In the genomic region with DNA sequence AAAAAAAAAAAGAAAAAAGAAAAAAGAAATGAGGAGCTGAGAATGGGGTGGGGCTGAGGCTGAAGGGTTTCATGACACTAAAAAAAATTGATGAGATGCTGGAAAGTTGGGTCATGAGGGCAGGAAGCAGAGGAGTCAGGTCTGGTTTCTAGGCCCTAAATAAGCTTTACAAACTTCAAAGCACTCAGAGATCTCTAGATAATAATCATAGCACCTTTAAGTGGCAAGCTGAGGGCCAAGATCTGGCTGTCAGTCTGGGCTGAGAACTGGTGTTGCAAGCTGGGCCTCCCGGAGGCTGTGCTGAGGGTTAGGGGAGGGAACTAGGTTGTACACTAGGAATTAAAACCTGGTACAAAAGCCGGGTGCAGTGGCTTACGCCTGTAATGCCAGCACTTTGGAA, we compare ENCODE assay signal across 10 cellular contexts. TPM values are rescaled to one million over a fixed set of nuclear protein-coding genes. Genes with fewer than 3 reads are reported as not detected.
DNase-seq lines count a peak whose midpoint lies in the region; ATAC-seq and TF ChIP-seq lines count a peak whose summit lies in the region.
"Had no signal": no experiment of that assay in that cellular context is flagged by ENCODE, and none has a peak within 500 bp of the region (broad histone marks: within the 10 kb centered on the region; RNA-seq: fewer than 3 reads in every experiment).

No MANE protein-coding gene starts in this region.

- peaks cover 11% of the 10 kb centered on the region in 2 donors for H3K36me3 ChIP-seq in thyroid gland

- no peaks in the 10 kb centered on the region for H3K27me3 ChIP-seq in thyroid gland

- 58 to 67% methylated on average over 3 of the region's 3 CpGs for WGBS in thyroid gland, 2 donors

- peak overlapping the region; percentile 92 for H3K27ac Mint-ChIP-seq in activated CD4-positive, alpha-beta T cell treated with anti-CD3 and anti-CD28 coated beads, Interleukin-2, amount 10 ng/mL, durations not matched to agents 24 days and 14 days
- H3K27ac Mint-ChIP-seq in activated naive CD4-positive, alpha-beta T cell treated with anti-CD3 and anti-CD28 coated beads, Interleukin-2, amount 50 U/mL, for 72 hours, result peak overlapping the region; percentile 88 to 96
- H3K27ac Mint-ChIP-seq: B cell had no signal

- peaks cover 28% of the 10 kb centered on the region for H3K36me3 Mint-ChIP-seq in activated CD4-positive, alpha-beta T cell treated with anti-CD3 and anti-CD28 coated beads, Interleukin-2, amount 10 ng/mL, durations not matched to agents 24 days and 14 days (ENCODE audit: low read depth)
- H3K36me3 Mint-ChIP-seq in activated naive CD4-positive, alpha-beta T cell treated with anti-CD3 and anti-CD28 coated beads, Interleukin-2, amount 50 U/mL, for 72 hours, result peaks cover 5 to 17% of the 10 kb centered on the region in 2 donors

- no peaks in the 10 kb centered on the region for H3K9me3 Mint-ChIP-seq in activated CD4-positive, alpha-beta T cell treated with anti-CD3 and anti-CD28 coated beads, Interleukin-2, amount 10 ng/mL, durations not matched to agents 24 days and 14 days
- no peaks in the 10 kb centered on the region for H3K9me3 Mint-ChIP-seq in activated naive CD4-positive, alpha-beta T cell treated with anti-CD3 and anti-CD28 coated beads, Interleukin-2, amount 50 U/mL, for 72 hours

- H3K4me3 Mint-ChIP-seq in activated CD4-positive, alpha-beta T cell treated with anti-CD3 and anti-CD28 coated beads, Interleukin-2, amount 10 ng/mL, durations not matched to agents 24 days and 14 days, result peak overlapping the region; percentile 77
- H3K4me3 Mint-ChIP-seq: B cell had no signal

- no peak for TF ChIP-seq CTCF in GM10266 (IDR thresholded peaks at IDR 0.05; ENCODE audit: control insufficient read depth, insufficient read depth, low read depth, missing control alignments)
- no peak for TF ChIP-seq CTCF in thyroid gland (IDR thresholded peaks at IDR 0.05)

- ATAC-seq in activated naive CD4-positive, alpha-beta T cell treated with anti-CD3 and anti-CD28 coated beads, Interleukin-2, amount 50 U/mL, for 72 hours, result peak; percentile 83 to 94
- ATAC-seq in GM19452 (IDR thresholded peaks at IDR 0.05; ENCODE audit: unreplicated experiment), result no peak
- ATAC-seq in HG02973 (IDR thresholded peaks at IDR 0.05; ENCODE audit: unreplicated experiment), result no peak

- no peaks in the 10 kb centered on the region for H3K27me3 Mint-ChIP-seq in activated CD4-positive, alpha-beta T cell treated with anti-CD3 and anti-CD28 coated beads, Interleukin-2, amount 10 ng/mL, durations not matched to agents 24 days and 14 days
- H3K27me3 Mint-ChIP-seq: B cell had no signal

- DNase-seq in GM10266 (ENCODE audit: extremely low spot score) (peak; percentile 76), NCI-H2029 treated with DMSO at 0.1 percent for 48 hours (lab: John Stamatoyannopoulos, UW) (no peak), thyroid gland (no peak)
- DNase-seq in activated CD4-positive, alpha-beta T cell treated with anti-CD3 and anti-CD28 coated beads, Interleukin-2, amount 10 ng/mL, durations not matched to agents 24 days and 14 days, result peak; percentile 91
- peak in 1 of 2 donors; percentile 50 for DNase-seq in activated naive CD4-positive, alpha-beta T cell treated with anti-CD3 and anti-CD28 coated beads, Interleukin-2, amount 50 U/mL, for 72 hours (ENCODE audit: low spot score in 2 of 2)
- DNase-seq in stimulated activated CD4-positive, alpha-beta T cell treated with anti-CD3 and anti-CD28 coated beads, Interleukin-12 subunit alpha, Interleukin-12 subunit beta, amount 100 ng/mL, for 4 hours, result peak; percentile 59
- DNase-seq: NCI-H1048 had no signal

- H3K9me3 ChIP-seq in thyroid gland, result no peaks in the 10 kb centered on the region

- H3K4me3 ChIP-seq in thyroid gland (replicated peaks in 1 of 3), result no peak overlapping the region

- no peak for TF ChIP-seq POLR2A in thyroid gland (IDR thresholded peaks at IDR 0.05)

- peaks cover 0 to 2% of the 10 kb centered on the region in 2 donors for H3K4me1 ChIP-seq in thyroid gland

- no peak overlapping the region for H3K27ac ChIP-seq in thyroid gland

- H3K4me1 Mint-ChIP-seq in activated CD4-positive, alpha-beta T cell treated with anti-CD3 and anti-CD28 coated beads, Interleukin-2, amount 10 ng/mL, durations not matched to agents 24 days and 14 days, result peaks cover 51% of the 10 kb centered on the region

- intact Hi-C loops in activated CD4-positive, alpha-beta T cell treated with anti-CD3 and anti-CD28 coated beads, Interleukin-2, amount 10 ng/mL, durations not matched to agents 24 days and 14 days (cut with micrococcal nuclease), result loop anchor here (1.0 kb wide), 1 partner anchor 17 kb away; the partner anchor contains the start of gene ZNF747
- intact Hi-C loops in thyroid gland (cut with DNase I), result no loop called here

RNA-seq across cellular contexts. Expression of gene ZNF764, which starts 6.4 kb away (rescaled TPM):
- total RNA-seq in activated CD4-positive, alpha-beta T cell treated with anti-CD3 and anti-CD28 coated beads, Interleukin-2, amount 10 ng/mL, durations not matched to agents 24 days and 14 days, result 13.9 and 14.9 TPM in 2 replicates
- total RNA-seq in activated naive CD4-positive, alpha-beta T cell treated with anti-CD3 and anti-CD28 coated beads, Interleukin-2, amount 50 U/mL, for 72 hours, result 10 to 100 TPM; 11.1 to 11.6 TPM
- 10 to 100 TPM in 3 of 4 donors, 1 to 10 TPM in 1; 9.3 to 15.4 (median 11.8) TPM for total RNA-seq in thyroid gland

RNA-seq across cellular contexts. Expression of gene ZNF747, which starts 17.1 kb away (rescaled TPM):
- total RNA-seq in activated CD4-positive, alpha-beta T cell treated with anti-CD3 and anti-CD28 coated beads, Interleukin-2, amount 10 ng/mL, durations not matched to agents 24 days and 14 days, result 10.5 and 13.6 TPM in 2 replicates
- total RNA-seq in activated naive CD4-positive, alpha-beta T cell treated with anti-CD3 and anti-CD28 coated beads, Interleukin-2, amount 50 U/mL, for 72 hours, result 1 to 10 TPM; 4.5 to 8.2 TPM
- total RNA-seq in thyroid gland, result 10 to 100 TPM; 13.6 to 30.7 (median 21.8) TPM

RNA-seq across cellular contexts. Expression of gene ZNF688, which starts 19.7 kb away (rescaled TPM):
- 6.6 and 8.0 TPM in 2 replicates for total RNA-seq in activated CD4-positive, alpha-beta T cell treated with anti-CD3 and anti-CD28 coated beads, Interleukin-2, amount 10 ng/mL, durations not matched to agents 24 days and 14 days
- total RNA-seq in activated naive CD4-positive, alpha-beta T cell treated with anti-CD3 and anti-CD28 coated beads, Interleukin-2, amount 50 U/mL, for 72 hours, result 1 to 10 TPM; 7.2 TPM
- total RNA-seq in thyroid gland, result 10 to 100 TPM; 10.6 to 26.1 (median 16.5) TPM

RNA-seq across cellular contexts. Expression of gene ZNF768, which starts 25.4 kb away (rescaled TPM):
- total RNA-seq in activated CD4-positive, alpha-beta T cell treated with anti-CD3 and anti-CD28 coated beads, Interleukin-2, amount 10 ng/mL, durations not matched to agents 24 days and 14 days, result 12.9 and 14.8 TPM in 2 replicates
- total RNA-seq in activated naive CD4-positive, alpha-beta T cell treated with anti-CD3 and anti-CD28 coated beads, Interleukin-2, amount 50 U/mL, for 72 hours, result 1 to 10 TPM; 2.3 to 9.3 TPM
- total RNA-seq in thyroid gland, result 10 to 100 TPM; 27.4 to 44.9 (median 32.3) TPM

RNA-seq across cellular contexts. Expression of gene ZNF785, which starts 33.7 kb away (rescaled TPM):
- total RNA-seq in activated CD4-positive, alpha-beta T cell treated with anti-CD3 and anti-CD28 coated beads, Interleukin-2, amount 10 ng/mL, durations not matched to agents 24 days and 14 days, result 17.1 and 17.8 TPM in 2 replicates
- total RNA-seq in activated naive CD4-positive, alpha-beta T cell treated with anti-CD3 and anti-CD28 coated beads, Interleukin-2, amount 50 U/mL, for 72 hours, result 10 to 100 TPM; 10.8 to 22.1 TPM
- total RNA-seq in thyroid gland, result 10 to 100 TPM; 10.3 to 16.9 (median 12.4) TPM

Comparison
In these comparisons a context has a peak if more than half of its experiments do, and no peak if none do; other contexts are left out.
1. DNase-seq: peak in GM10266 (single experiment), activated CD4-positive, alpha-beta T cell treated with anti-CD3 and anti-CD28 coated beads, Interleukin-2, amount 10 ng/mL, durations not matched to agents 24 days and 14 days (single experiment) and stimulated activated CD4-positive, alpha-beta T cell treated with anti-CD3 and anti-CD28 coated beads, Interleukin-12 subunit alpha, Interleukin-12 subunit beta, amount 100 ng/mL, for 4 hours (single experiment); none in NCI-H2029 treated with DMSO at 0.1 percent for 48 hours (single experiment) and thyroid gland (0 of 2).
2. ATAC-seq: peak in activated naive CD4-positive, alpha-beta T cell treated with anti-CD3 and anti-CD28 coated beads, Interleukin-2, amount 50 U/mL, for 72 hours (2 of 2); none in GM19452 (single experiment) and HG02973 (single experiment).